21 cellular contexts compared by ENCODE assay signal in the genomic region with DNA sequence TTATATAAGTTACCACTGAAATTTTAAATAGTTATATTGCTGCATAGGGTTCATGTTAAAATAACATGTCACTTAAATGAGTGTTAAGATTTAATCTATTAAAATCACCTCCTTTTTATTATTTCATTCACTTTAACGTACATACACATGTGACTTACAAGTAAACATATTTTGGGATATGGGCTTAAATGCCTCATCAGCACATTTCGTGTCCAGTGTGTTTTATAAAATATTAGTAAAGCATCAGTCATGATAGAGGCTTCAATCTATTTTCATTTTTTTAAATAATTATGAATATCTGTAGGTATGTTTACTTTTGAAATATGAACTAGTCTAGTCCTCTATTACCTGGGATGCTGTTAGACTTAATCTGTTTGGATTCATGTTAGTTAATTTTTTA.
"Had no signal": no experiment of that assay in that cellular context is flagged by ENCODE, and none has a peak within 500 bp of the region (broad histone marks: within the 10 kb centered on the region; RNA-seq: fewer than 3 reads in every experiment).

No MANE protein-coding gene starts in this region.

- H3K27ac ChIP-seq: HL-60, KMS-11, SJSA1 had no signal

- H3K27me3 ChIP-seq: SJSA1 had no signal

- H3K4me1 ChIP-seq: SJSA1 had no signal

- FAIRE-seq: HTR-8/SVneo, RCC 7860 had no signal

- DNase-seq: Kasumi-1, MM.1S, NCI-H1092 treated with DMSO at 0.1 percent for 48 hours, NCI-H1436, NCI-H187, NCI-H2029, NCI-H2081 treated with DMSO at 0.1 percent for 48 hours, NCI-H2171, NCI-H345, NCI-H446 treated with DMSO at 0.1 percent for 48 hours, NCI-H526 treated with DMSO at 0.1 percent for 48 hours, NCI-H748 treated with DMSO at 0.1 percent for 48 hours, Right ventricle myocardium superior, RPMI8226, SIG-M5 had no signal

- H3K4me3 ChIP-seq: SJSA1, SK-N-MC had no signal

- H3K9ac ChIP-seq: KMS-11 had no signal

- H3K4me2 ChIP-seq: KMS-11 had no signal

- H3K9me3 ChIP-seq: SJSA1 had no signal

- H3K36me3 ChIP-seq: SJSA1 had no signal
